ENCODE assay signal across 12 cellular contexts in genomic region chr6:163169521-163169920, GRCh38.
A peak's percentile ranks its signal among the peaks of the same experiment; 100 is the strongest.
DNase-seq lines count a peak whose midpoint lies in the region; ATAC-seq and TF ChIP-seq lines count a peak whose summit lies in the region.
"Had no signal": no experiment of that assay in that cellular context is flagged by ENCODE, and none has a peak within 500 bp of the region (broad histone marks: within the 10 kb centered on the region; RNA-seq: fewer than 3 reads in every experiment).

No MANE protein-coding gene starts in this region.

- no peaks in the 10 kb centered on the region for H3K36me3 ChIP-seq in neuronal stem cell (replicated peaks in 1 of 2; ENCODE audit: control insufficient read depth in 2 of 2, insufficient read depth in 2 of 2, low read length in 2 of 2)
- no peaks in the 10 kb centered on the region for H3K36me3 ChIP-seq in upper lobe of left lung
- H3K36me3 ChIP-seq in ovary, result no peaks in the 10 kb centered on the region
- H3K36me3 ChIP-seq: BLaER1 treated with 17β-estradiol and CSF1 and Interleukin-3, amounts not matched to agents 10 nM and 100 nM had no signal

- H3K27ac ChIP-seq in H9 (ENCODE audit: insufficient read length, low read depth, low read length), result no peak overlapping the region
- peak overlapping the region; percentile 38 for H3K27ac ChIP-seq in caudate nucleus (ENCODE audit: low read depth, low read length)
- H3K27ac ChIP-seq in neuronal stem cell (replicated peaks; ENCODE audit: low read length), result no peak overlapping the region
- H3K27ac ChIP-seq in upper lobe of left lung, result no peak overlapping the region
- no peak overlapping the region for H3K27ac ChIP-seq in ovary
- H3K27ac ChIP-seq: BLaER1 treated with 17β-estradiol and CSF1 and Interleukin-3, amounts not matched to agents 10 nM and 100 nM; GM23248 had no signal

- H3K79me1 ChIP-seq in H9 (ENCODE audit: insufficient read depth, low read depth, low read length, poor library complexity, severe bottlenecking), result no peaks in the 10 kb centered on the region
- H3K79me1 ChIP-seq in neuronal stem cell (ENCODE audit: low read depth, low read length), result no peaks in the 10 kb centered on the region

- TF ChIP-seq EP300 in upper lobe of left lung (IDR thresholded peaks at IDR 0.05), result no peak
- no peak for TF ChIP-seq EP300 in ovary (IDR thresholded peaks at IDR 0.05)

- H3K9me3 Mint-ChIP-seq in H9, result peaks cover 4 to 8% of the 10 kb centered on the region in 2 experiments; a peak in 3 of 5 replicates
- H3K9me3 Mint-ChIP-seq: CD4-positive, CD25-positive, alpha-beta regulatory T cell; IgD-negative memory B cell had no signal

- H3K4me3 ChIP-seq in neuronal stem cell (ENCODE audit: low read length in 2 of 2), result peak overlapping the region in 1 of 2 donors; percentile 8
- H3K4me3 ChIP-seq in upper lobe of left lung, result no peak overlapping the region
- no peak overlapping the region for H3K4me3 ChIP-seq in ovary
- H3K4me3 ChIP-seq: BLaER1 treated with 17β-estradiol and CSF1 and Interleukin-3, amounts not matched to agents 10 nM and 100 nM; GM23248 had no signal

- no peak overlapping the region for H3T11ph ChIP-seq in H9 (ENCODE audit: low read length)

- peak overlapping the region; percentile 65 for H4K5ac ChIP-seq in H9 (ENCODE audit: insufficient read length, low read depth, low read length)

- H3K36me3 Mint-ChIP-seq in H9 (ENCODE audit: insufficient read depth in 1 of 3, low read depth in 3 of 3), result peaks cover 0 to 9% (median 0%) of the 10 kb centered on the region in 3 experiments; a peak in 3 of 7 replicates
- H3K36me3 Mint-ChIP-seq: CD4-positive, CD25-positive, alpha-beta regulatory T cell; IgD-negative memory B cell had no signal

- no peak overlapping the region for H2BK15ac ChIP-seq in H9 (ENCODE audit: low read depth, low read length)
- no peak overlapping the region for H2BK15ac ChIP-seq in neuronal stem cell (ENCODE audit: low read length)

- peak; percentile 4 to 13 for ATAC-seq in upper lobe of left lung (ENCODE audit: low FRiP score in 2 of 2)
- ATAC-seq in GM19328 (IDR thresholded peaks at IDR 0.05; ENCODE audit: unreplicated experiment), result no peak

- H2AK5ac ChIP-seq in H9 (ENCODE audit: insufficient read length, low read length) (no peak overlapping the region), neuronal stem cell (ENCODE audit: low read depth, low read length) (no peak overlapping the region)

- H3K79me2 ChIP-seq in H9 (ENCODE audit: insufficient read depth, low read length), result no peaks in the 10 kb centered on the region

- H3K4ac ChIP-seq in H9 (ENCODE audit: low read depth, low read length), result no peak overlapping the region
- H3K4ac ChIP-seq in neuronal stem cell (ENCODE audit: low read length), result no peak overlapping the region

- H3K23ac ChIP-seq in H9 (ENCODE audit: insufficient read length, low read depth, low read length), result no peak overlapping the region
- no peak overlapping the region for H3K23ac ChIP-seq in neuronal stem cell (ENCODE audit: low read depth, low read length, poor library complexity)

- H2BK20ac ChIP-seq in H9 (ENCODE audit: low read depth, low read length, poor library complexity, severe bottlenecking), result no peak overlapping the region

- WGBS in H9 (ENCODE audit: extremely low coverage, insufficient read length, low lambda C conversion rate), result no CpG with 5 or more reads among the region's 11 CpGs
- WGBS in neuronal stem cell (ENCODE audit: extremely low coverage in 2 of 2, insufficient read length in 2 of 2, insufficient replicate concordance in 1 of 2), 2 donors, result no CpG with 5 or more reads among the region's 11 CpGs
- WGBS in upper lobe of left lung, 2 donors, result 92 to 96% methylated on average over 10 to 11 of the region's 11 CpGs
- WGBS in ovary, 3 donors, result 95 to 96% (median 96%) methylated on average over 11 of the region's 11 CpGs

- H3K4me3 Mint-ChIP-seq in H9, result no peak overlapping the region
- H3K4me3 Mint-ChIP-seq: CD4-positive, CD25-positive, alpha-beta regulatory T cell had no signal

- no peaks in the 10 kb centered on the region for H3K27me3 Mint-ChIP-seq in H9 (ENCODE audit: low read depth)
- H3K27me3 Mint-ChIP-seq: IgD-negative memory B cell had no signal

- H2BK12ac ChIP-seq in H9 (ENCODE audit: insufficient read length, low read depth, low read length), result no peak overlapping the region
- no peak overlapping the region for H2BK12ac ChIP-seq in neuronal stem cell (ENCODE audit: low read length)

- H4K8ac ChIP-seq in H9 (replicated peaks; ENCODE audit: insufficient read length, low read depth, low read length), result no peak overlapping the region
- no peak overlapping the region for H4K8ac ChIP-seq in neuronal stem cell (ENCODE audit: low read depth, low read length)

- no peaks in the 10 kb centered on the region for H4K20me1 ChIP-seq in H9 (ENCODE audit: control insufficient read depth, insufficient read depth, insufficient read length)
- H4K20me1 ChIP-seq: BLaER1 treated with 17β-estradiol and CSF1 and Interleukin-3, amounts not matched to agents 10 nM and 100 nM had no signal

- DNase-seq in H9 (no peak), caudate nucleus (lab: John Stamatoyannopoulos, UW) (no peak), neuronal stem cell (ENCODE audit: low spot score) (no peak), upper lobe of left lung (peak in 1 of 2 donors; percentile 57), ovary (no peak), kidney glomerular epithelial cell (lab: John Stamatoyannopoulos, UW) (no peak)
- DNase-seq: GF-D8 had no signal

- H3K56ac ChIP-seq in H9 (ENCODE audit: insufficient read length, low read depth, low read length), result no peak overlapping the region

- H3K9me3 ChIP-seq in H9 (ENCODE audit: control insufficient read depth, low read depth, low read length), result no peaks in the 10 kb centered on the region
- H3K9me3 ChIP-seq in neuronal stem cell (replicated peaks in 1 of 2; ENCODE audit: control insufficient read depth in 2 of 2, insufficient read depth in 1 of 2, low read depth in 1 of 2, low read length in 2 of 2), result peaks cover 0 to 12% of the 10 kb centered on the region in 2 donors
- H3K9me3 ChIP-seq in upper lobe of left lung, result no peaks in the 10 kb centered on the region
- no peaks in the 10 kb centered on the region for H3K9me3 ChIP-seq in ovary

- no peak overlapping the region for H3K18ac ChIP-seq in H9 (ENCODE audit: insufficient read length, low read depth, low read length)
- peak overlapping the region; percentile 3 for H3K18ac ChIP-seq in neuronal stem cell (ENCODE audit: low read length)

- H3K4me1 ChIP-seq in H9 (ENCODE audit: insufficient read depth, low read length) (no peaks in the 10 kb centered on the region), neuronal stem cell (ENCODE audit: control insufficient read depth in 2 of 2, insufficient read depth in 1 of 2, low read depth in 1 of 2, low read length in 2 of 2) (no peaks in the 10 kb centered on the region), upper lobe of left lung (no peaks in the 10 kb centered on the region), ovary (ENCODE audit: insufficient read depth) (no peaks in the 10 kb centered on the region)
- H3K4me1 ChIP-seq: BLaER1 treated with 17β-estradiol and CSF1 and Interleukin-3, amounts not matched to agents 10 nM and 100 nM had no signal

- H2BK5ac ChIP-seq in H9 (ENCODE audit: insufficient read length, low read length) (no peak overlapping the region), neuronal stem cell (ENCODE audit: low read length) (no peak overlapping the region)

- H3K23me2 ChIP-seq in H9 (ENCODE audit: insufficient read length, low read depth, low read length, poor library complexity, severe bottlenecking), result no peaks in the 10 kb centered on the region

- intact Hi-C loops in ovary (cut with DNase I), result no loop called here

- TF ChIP-seq POLR2A in upper lobe of left lung (IDR thresholded peaks at IDR 0.05), result no peak
- no peak for TF ChIP-seq POLR2A in ovary (IDR thresholded peaks at IDR 0.05)

- no peaks in the 10 kb centered on the region for H3K4me1 Mint-ChIP-seq in H9
- H3K4me1 Mint-ChIP-seq: CD4-positive, CD25-positive, alpha-beta regulatory T cell had no signal

- H4K91ac ChIP-seq in H9 (ENCODE audit: insufficient read length, low read depth, low read length), result no peak overlapping the region
- H4K91ac ChIP-seq in neuronal stem cell (ENCODE audit: low read depth, low read length, poor library complexity), result no peak overlapping the region

- no peak overlapping the region for H3K4me2 ChIP-seq in H9 (ENCODE audit: insufficient read depth, insufficient read length, low read length)
- H3K4me2 ChIP-seq in neuronal stem cell (ENCODE audit: insufficient read depth, low read length, poor library complexity, severe bottlenecking), result no peak overlapping the region
- H3K4me2 ChIP-seq: BLaER1 treated with 17β-estradiol and CSF1 and Interleukin-3, amounts not matched to agents 10 nM and 100 nM had no signal

- TF ChIP-seq CTCF in H9 (conservative IDR thresholded peaks at IDR 0.05) (no peak), upper lobe of left lung (IDR thresholded peaks at IDR 0.05) (no peak), ovary (IDR thresholded peaks at IDR 0.05) (no peak)

- H2AFZ ChIP-seq in H9 (ENCODE audit: low read length) (no peak overlapping the region), neuronal stem cell (ENCODE audit: low read length) (no peak overlapping the region)
- H2AFZ ChIP-seq: GM23248 had no signal

- H2BK120ac ChIP-seq in H9 (ENCODE audit: low read depth, low read length, poor library complexity, severe bottlenecking) (no peak overlapping the region), neuronal stem cell (ENCODE audit: low read depth, low read length) (no peak overlapping the region)

- peak overlapping the region in 1 of 3 experiments; percentile 9; a peak in 1 of 7 replicates for H3K27ac Mint-ChIP-seq in H9
- H3K27ac Mint-ChIP-seq: CD4-positive, CD25-positive, alpha-beta regulatory T cell; IgD-negative memory B cell had no signal

- H3K14ac ChIP-seq in H9 (ENCODE audit: insufficient read depth, low read length) (no peak overlapping the region; the same call in 1 of the 2 replicates), neuronal stem cell (ENCODE audit: low read length) (no peak overlapping the region)

- H3K9ac ChIP-seq in H9 (ENCODE audit: extremely low read depth, insufficient read length, low read length), result no peak overlapping the region
- no peak overlapping the region for H3K9ac ChIP-seq in neuronal stem cell (ENCODE audit: low read depth, low read length, poor library complexity)
- H3K9ac ChIP-seq: BLaER1 treated with 17β-estradiol and CSF1 and Interleukin-3, amounts not matched to agents 10 nM and 100 nM; GM23248 had no signal

- H3K27me3 ChIP-seq in H9 (ENCODE audit: insufficient read depth, low read length) (no peaks in the 10 kb centered on the region), neuronal stem cell (ENCODE audit: control insufficient read depth in 3 of 3, insufficient read depth in 3 of 3, low read depth in 1 of 3, low read length in 3 of 3) (no peaks in the 10 kb centered on the region), upper lobe of left lung (no peaks in the 10 kb centered on the region), ovary (no peaks in the 10 kb centered on the region)
- H3K27me3 ChIP-seq: BLaER1 treated with 17β-estradiol and CSF1 and Interleukin-3, amounts not matched to agents 10 nM and 100 nM had no signal
